In genomic region chr2:167932123-167932693, GRCh38 we compare ENCODE assay signal across 1 cellular context.
TF ChIP-seq lines count a peak whose summit lies in the region.

No MANE protein-coding gene starts in this region.

TF ChIP-seq in K562, 482 proteins besides CTCF, POLR2A, EP300 and RAD21 (continued from another document):
- TF ChIP-seq REST (CRISPR knock-in tag; IDR thresholded peaks at IDR 0.05; ENCODE audit: low read depth) = no peak
- TF ChIP-seq ZNF232 (CRISPR knock-in tag; IDR thresholded peaks at IDR 0.05) = no peak
- no peak for TF ChIP-seq NR4A1 (CRISPR knock-in tag; IDR thresholded peaks at IDR 0.05)
- no peak for TF ChIP-seq NR4A1 (tag; IDR thresholded peaks at IDR 0.05)
- TF ChIP-seq ERF (CRISPR knock-in tag; IDR thresholded peaks at IDR 0.05) = 0 out of 2 replicates have a peak, but pooled peaks have one; percentile 10
